32 cellular contexts compared by ENCODE assay signal in the genomic region with DNA sequence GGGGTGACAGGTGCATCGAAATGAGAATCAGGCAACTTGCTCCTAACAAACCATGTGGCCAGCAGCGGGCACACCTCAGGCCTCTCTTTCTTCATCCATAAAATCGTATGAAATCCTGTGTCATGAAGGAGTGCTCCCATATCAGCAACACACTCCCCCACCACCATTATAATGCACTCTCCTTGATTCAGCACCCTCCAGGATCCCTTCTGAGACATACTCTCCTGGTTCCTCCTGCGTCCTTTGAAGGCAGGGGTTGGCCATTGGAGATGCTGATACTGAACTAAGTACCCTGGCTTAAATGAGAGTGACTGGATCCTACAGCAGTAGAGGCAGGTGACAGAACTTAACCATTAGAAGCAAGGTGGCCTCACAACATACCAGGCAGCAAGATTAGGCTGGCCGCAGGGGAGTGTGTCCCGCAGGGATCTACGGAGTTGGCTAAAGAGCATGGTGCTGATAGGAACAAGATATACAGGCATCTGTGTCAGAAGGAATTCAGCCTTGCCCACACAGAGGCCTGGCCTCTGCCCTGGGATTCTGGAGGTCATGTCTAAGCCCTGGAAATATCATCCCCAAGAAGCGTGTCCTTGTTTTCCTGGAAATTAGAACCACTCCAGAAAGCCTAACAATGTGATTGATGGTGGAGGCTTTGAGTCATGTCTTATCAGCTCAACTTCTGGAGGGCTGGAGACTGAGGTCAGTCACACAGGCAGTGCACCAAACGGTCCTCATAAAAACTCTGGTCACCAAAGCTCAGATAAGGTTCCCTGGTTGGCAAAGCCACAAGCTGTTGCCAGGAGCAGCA. TPM values are rescaled to one million over a fixed set of nuclear protein-coding genes. Genes with fewer than 3 reads are reported as not detected.
"Had no signal": no experiment of that assay in that cellular context is flagged by ENCODE, and none has a peak within 500 bp of the region (broad histone marks: within the 10 kb centered on the region; RNA-seq: fewer than 3 reads in every experiment).

No MANE protein-coding gene starts in this region.

- H3K4me1 ChIP-seq: parathyroid adenoma, right lobe of liver, thyroid gland had no signal

- H3K4me3 Mint-ChIP-seq: activated B cell treated with CpG ODN at 0.5 μM for 24 hours; activated CD4-positive, alpha-beta T cell treated with anti-CD3 and anti-CD28 coated beads for 36 hours; activated naive CD4-positive, alpha-beta T cell treated with anti-CD3 and anti-CD28 coated beads for 36 hours; activated naive CD8-positive, alpha-beta T cell treated with anti-CD3 and anti-CD28 coated beads, Interleukin-2, amount 10 ng/mL, durations not matched to agents 7 days and 5 days; activated T-cell treated with anti-CD3 and anti-CD28 coated beads, Interleukin-2, amount 50 U/mL, for 72 hours; dendritic cell treated with granulocyte-macrophage colony-stimulating factor and Interleukin-4, amounts not matched to agents 40 ng/mL and 50 ng/mL, for 4 days; nephron; stimulated activated naive CD8-positive, alpha-beta T cell treated with anti-CD3 and anti-CD28 coated beads, Interleukin-15, Interleukin-2, amounts not matched to agents 100 ng/mL and 50 ng/mL, for 24 hours; T-cell; T-helper 2 cell treated with Interferon-gamma antibody and Interleukin-4, amounts not matched to agents 5 μg/mL and 100 μg/mL, for 36 hours had no signal

- DNase-seq: activated B cell treated with CpG ODN at 0.5 μM for 24 hours; activated CD4-positive, alpha-beta T cell treated with anti-CD3 and anti-CD28 coated beads for 36 hours; activated CD4-positive, alpha-beta T cell treated with anti-CD3 and anti-CD28 coated beads, Interleukin-2, amount 50 U/mL, for 48 hours; activated effector memory CD4-positive, alpha-beta T cell treated with Interleukin-2 at 50 U/mL for 16 hours; activated naive CD4-positive, alpha-beta T cell treated with anti-CD3 and anti-CD28 coated beads for 36 hours; activated naive CD8-positive, alpha-beta T cell treated with anti-CD3 and anti-CD28 coated beads, Interleukin-2, amount 10 ng/mL, durations not matched to agents 7 days and 5 days; activated T-cell treated with anti-CD3 and anti-CD28 coated beads, Interleukin-2, amount 50 U/mL, for 72 hours; effector memory CD4-positive, alpha-beta T cell; glutamatergic neuron; hippocampal formation; left colon; mesenchymal stem cell; right lobe of liver; stimulated activated CD4-positive, alpha-beta T cell treated with anti-CD3 and anti-CD28 coated beads, Interleukin-1b, Interleukin-23, amount 100 ng/mL, for 48 hours; substantia nigra; T-cell; thyroid gland had no signal

- H3K36me3 ChIP-seq: cardiac muscle cell, neutrophil, right lobe of liver, thyroid gland had no signal

- H3K79me2 ChIP-seq: parathyroid adenoma had no signal

- H3K27me3 ChIP-seq: right lobe of liver, thyroid gland had no signal

- H2AFZ ChIP-seq: parathyroid adenoma had no signal

- H3K4me1 Mint-ChIP-seq: activated B cell treated with CpG ODN at 0.5 μM for 24 hours; activated CD4-positive, alpha-beta T cell treated with anti-CD3 and anti-CD28 coated beads for 36 hours; nephron; T-cell had no signal

- H3K27ac Mint-ChIP-seq: activated B cell treated with CpG ODN at 0.5 μM for 24 hours; activated CD4-positive, alpha-beta T cell treated with anti-CD3 and anti-CD28 coated beads for 36 hours; activated naive CD4-positive, alpha-beta T cell treated with anti-CD3 and anti-CD28 coated beads for 36 hours; activated naive CD8-positive, alpha-beta T cell treated with anti-CD3 and anti-CD28 coated beads, Interleukin-2, amount 10 ng/mL, durations not matched to agents 7 days and 5 days; activated T-cell treated with anti-CD3 and anti-CD28 coated beads, Interleukin-2, amount 50 U/mL, for 72 hours; dendritic cell treated with granulocyte-macrophage colony-stimulating factor and Interleukin-4, amounts not matched to agents 40 ng/mL and 50 ng/mL, for 4 days; nephron; stimulated activated naive CD8-positive, alpha-beta T cell treated with anti-CD3 and anti-CD28 coated beads, Interleukin-15, Interleukin-2, amounts not matched to agents 100 ng/mL and 50 ng/mL, for 24 hours; T-cell; T-helper 2 cell treated with Interferon-gamma antibody and Interleukin-4, amounts not matched to agents 5 μg/mL and 100 μg/mL, for 36 hours had no signal

- H3K36me3 Mint-ChIP-seq: activated naive CD8-positive, alpha-beta T cell treated with anti-CD3 and anti-CD28 coated beads, Interleukin-2, amount 10 ng/mL, durations not matched to agents 7 days and 5 days; T-cell had no signal

- H3K9me3 Mint-ChIP-seq: activated B cell treated with CpG ODN at 0.5 μM for 24 hours; activated naive CD4-positive, alpha-beta T cell treated with anti-CD3 and anti-CD28 coated beads for 36 hours; activated naive CD8-positive, alpha-beta T cell treated with anti-CD3 and anti-CD28 coated beads, Interleukin-2, amount 10 ng/mL, durations not matched to agents 7 days and 5 days; activated T-cell treated with anti-CD3 and anti-CD28 coated beads, Interleukin-2, amount 50 U/mL, for 72 hours; dendritic cell treated with granulocyte-macrophage colony-stimulating factor and Interleukin-4, amounts not matched to agents 40 ng/mL and 50 ng/mL, for 4 days; nephron; stimulated activated naive CD8-positive, alpha-beta T cell treated with anti-CD3 and anti-CD28 coated beads, Interleukin-15, Interleukin-2, amounts not matched to agents 100 ng/mL and 50 ng/mL, for 24 hours; T-cell; T-helper 2 cell treated with Interferon-gamma antibody and Interleukin-4, amounts not matched to agents 5 μg/mL and 100 μg/mL, for 36 hours had no signal

- H3K4me3 ChIP-seq: cardiac muscle cell, right lobe of liver, skin epidermis, thyroid gland had no signal

- H3K9ac ChIP-seq: parathyroid adenoma had no signal

- H3K9me3 ChIP-seq: neutrophil, right lobe of liver, thyroid gland had no signal

- H3K27ac ChIP-seq: cardiac muscle cell, neutrophil, parathyroid adenoma, right lobe of liver, skin epidermis, thyroid gland had no signal

RNA-seq across cellular contexts. Expression of gene S100A7A, which starts 16.8 kb away (rescaled TPM):
- total RNA-seq: activated B cell treated with CpG ODN at 0.5 μM for 24 hours; activated CD4-positive, alpha-beta T cell treated with anti-CD3 and anti-CD28 coated beads for 36 hours; activated naive CD4-positive, alpha-beta T cell treated with anti-CD3 and anti-CD28 coated beads for 36 hours; activated naive CD8-positive, alpha-beta T cell treated with anti-CD3 and anti-CD28 coated beads, Interleukin-2, amount 10 ng/mL, durations not matched to agents 7 days and 5 days; activated T-cell treated with anti-CD3 and anti-CD28 coated beads, Interleukin-2, amount 50 U/mL, for 72 hours; cardiac muscle cell; chondrocyte; frontal cortex; left colon; lower leg skin; mononuclear cell; myocyte; pulmonary artery endothelial cell; right lobe of liver; T-cell; thyroid gland; ureter had no signal
- polyA plus RNA-seq: cardiac muscle cell had no signal

RNA-seq across cellular contexts. Expression of gene S100A7, which starts 27.4 kb away (rescaled TPM):
- total RNA-seq: activated B cell treated with CpG ODN at 0.5 μM for 24 hours; activated CD4-positive, alpha-beta T cell treated with anti-CD3 and anti-CD28 coated beads for 36 hours; activated naive CD4-positive, alpha-beta T cell treated with anti-CD3 and anti-CD28 coated beads for 36 hours; activated naive CD8-positive, alpha-beta T cell treated with anti-CD3 and anti-CD28 coated beads, Interleukin-2, amount 10 ng/mL, durations not matched to agents 7 days and 5 days; activated T-cell treated with anti-CD3 and anti-CD28 coated beads, Interleukin-2, amount 50 U/mL, for 72 hours; cardiac muscle cell; chondrocyte; frontal cortex; left colon; mononuclear cell; myocyte; pulmonary artery endothelial cell; right lobe of liver; T-cell; thyroid gland; ureter had no signal
- polyA plus RNA-seq: cardiac muscle cell had no signal

RNA-seq across cellular contexts. Expression of gene S100A8, which starts 42.2 kb away (rescaled TPM):
- total RNA-seq: activated B cell treated with CpG ODN at 0.5 μM for 24 hours; activated CD4-positive, alpha-beta T cell treated with anti-CD3 and anti-CD28 coated beads for 36 hours; activated naive CD4-positive, alpha-beta T cell treated with anti-CD3 and anti-CD28 coated beads for 36 hours; activated T-cell treated with anti-CD3 and anti-CD28 coated beads, Interleukin-2, amount 50 U/mL, for 72 hours; cardiac muscle cell; chondrocyte; myocyte; pulmonary artery endothelial cell had no signal

RNA-seq across cellular contexts. Expression of gene S100A12, which starts 57.7 kb away (rescaled TPM):
- total RNA-seq: activated B cell treated with CpG ODN at 0.5 μM for 24 hours; activated CD4-positive, alpha-beta T cell treated with anti-CD3 and anti-CD28 coated beads for 36 hours; activated naive CD4-positive, alpha-beta T cell treated with anti-CD3 and anti-CD28 coated beads for 36 hours; activated naive CD8-positive, alpha-beta T cell treated with anti-CD3 and anti-CD28 coated beads, Interleukin-2, amount 10 ng/mL, durations not matched to agents 7 days and 5 days; activated T-cell treated with anti-CD3 and anti-CD28 coated beads, Interleukin-2, amount 50 U/mL, for 72 hours; cardiac muscle cell; chondrocyte; myocyte; pulmonary artery endothelial cell; thyroid gland; ureter had no signal
- polyA plus RNA-seq: cardiac muscle cell had no signal
